15 cellular contexts compared by ENCODE assay signal in the genomic region with DNA sequence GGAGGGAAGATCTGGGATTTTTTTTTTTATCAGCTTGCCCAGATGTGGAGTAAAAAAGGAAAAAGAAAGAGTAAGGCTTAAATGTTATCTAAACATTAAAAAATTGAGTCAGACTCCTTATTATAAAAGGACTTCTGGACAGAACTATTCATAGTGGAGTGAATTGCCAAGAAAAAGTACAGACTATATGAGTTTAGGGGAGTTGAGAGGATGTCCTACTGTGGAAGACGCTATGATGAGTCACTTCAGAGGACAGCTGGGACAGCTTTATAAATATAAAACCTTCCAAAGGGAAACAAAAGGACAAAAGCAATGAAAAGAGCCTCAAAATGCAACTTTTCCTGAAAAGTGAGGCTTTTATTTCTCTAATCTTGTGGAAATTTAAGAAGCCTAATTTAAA.
DNase-seq lines count a peak whose midpoint lies in the region; ATAC-seq and TF ChIP-seq lines count a peak whose summit lies in the region.
"Had no signal": no experiment of that assay in that cellular context is flagged by ENCODE, and none has a peak within 500 bp of the region (broad histone marks: within the 10 kb centered on the region; RNA-seq: fewer than 3 reads in every experiment).

No MANE protein-coding gene starts in this region.

- no peaks in the 10 kb centered on the region for H3K27me3 ChIP-seq in HUES48 (ENCODE audit: control insufficient read depth, insufficient read depth, low read length)
- H3K27me3 ChIP-seq in skeletal muscle satellite cell (ENCODE audit: control insufficient read depth, insufficient read depth, low read length), result no peaks in the 10 kb centered on the region
- H3K27me3 ChIP-seq: BLaER1 had no signal

- H3K4me3 ChIP-seq in HUES48 (ENCODE audit: low read depth, low read length) (no peak overlapping the region), astrocyte of the spinal cord (ENCODE audit: low read depth, low read length) (no peak overlapping the region), fibroblast of pulmonary artery (replicated peaks; ENCODE audit: low read depth, low read length) (no peak overlapping the region), skeletal muscle satellite cell (ENCODE audit: low read length) (peak overlapping the region; percentile 26)
- H3K4me3 ChIP-seq: BLaER1 had no signal

- peak overlapping the region; percentile 8 for H3K27ac ChIP-seq in HUES48 (ENCODE audit: low read depth, low read length)
- H3K27ac ChIP-seq: BLaER1, HL-60 had no signal

- in situ Hi-C loops in astrocyte of the spinal cord (cut with HindIII; ENCODE audit: low sequenced_read_pairs), result no loop called here

- no peak for ATAC-seq in GM21529 (IDR thresholded peaks at IDR 0.05; ENCODE audit: unreplicated experiment)
- ATAC-seq: HCT116 had no signal

- peak overlapping the region; percentile 39 for H3K4me2 ChIP-seq in skeletal muscle satellite cell (ENCODE audit: low read length)
- H3K4me2 ChIP-seq: BLaER1 had no signal

- H3K9me3 ChIP-seq in HUES48 (ENCODE audit: control insufficient read depth, insufficient read depth, low read length), result no peaks in the 10 kb centered on the region
- H3K9me3 ChIP-seq in skeletal muscle satellite cell (replicated peaks; ENCODE audit: low read length), result no peaks in the 10 kb centered on the region
- H3K9me3 ChIP-seq: BLaER1 had no signal

- H3K4me1 ChIP-seq in HUES48 (ENCODE audit: control insufficient read depth, insufficient read depth, low read length) (peaks cover 8% of the 10 kb centered on the region), skeletal muscle satellite cell (ENCODE audit: control insufficient read depth, insufficient read depth, low read length) (peaks cover 16% of the 10 kb centered on the region)
- H3K4me1 ChIP-seq: BLaER1 had no signal

- H3K9ac ChIP-seq in HUES48 (ENCODE audit: low read depth, low read length), result no peak overlapping the region
- H3K9ac ChIP-seq in skeletal muscle satellite cell (ENCODE audit: low read depth, low read length), result no peak overlapping the region
- H3K9ac ChIP-seq: BLaER1 had no signal

- H3K36me3 ChIP-seq in HUES48 (ENCODE audit: control insufficient read depth, insufficient read depth, low read length), result no peaks in the 10 kb centered on the region
- no peaks in the 10 kb centered on the region for H3K36me3 ChIP-seq in skeletal muscle satellite cell (ENCODE audit: insufficient read depth, low read length)
- H3K36me3 ChIP-seq: BLaER1 had no signal

- TF ChIP-seq CTCF in astrocyte of the spinal cord (IDR thresholded peaks at IDR 0.05; ENCODE audit: low read depth, low read length) (no peak), fibroblast of pulmonary artery (IDR thresholded peaks at IDR 0.05; ENCODE audit: low read length, missing control alignments) (no peak)

- DNase-seq in astrocyte of the spinal cord (ENCODE audit: low read depth, low spot score), result peak; percentile 70
- DNase-seq in fibroblast of pulmonary artery (ENCODE audit: low read depth), result peak; percentile 39
- no peak for DNase-seq in DMS114 treated with DMSO at 0.1 percent for 48 hours (lab: John Stamatoyannopoulos, UW; ENCODE audit: unreplicated experiment)
- DNase-seq in activated gamma-delta T cell treated with Interleukin-2 at 50 U/mL for 16 hours, result no peak
- DNase-seq: CD8-positive, alpha-beta memory T cell; KG1; NCI-H1092; NCI-H2227 treated with DMSO at 0.1 percent for 48 hours; NCI-H526 had no signal

Comparison
In these comparisons a context has a peak if more than half of its experiments do, and no peak if none do; other contexts are left out.
1. DNase-seq: peak in astrocyte of the spinal cord (single experiment) and fibroblast of pulmonary artery (single experiment); none in DMS114 treated with DMSO at 0.1 percent for 48 hours (single experiment) and activated gamma-delta T cell treated with Interleukin-2 at 50 U/mL for 16 hours (single experiment).